ENCODE assay signal across 15 cellular contexts in the genomic region with DNA sequence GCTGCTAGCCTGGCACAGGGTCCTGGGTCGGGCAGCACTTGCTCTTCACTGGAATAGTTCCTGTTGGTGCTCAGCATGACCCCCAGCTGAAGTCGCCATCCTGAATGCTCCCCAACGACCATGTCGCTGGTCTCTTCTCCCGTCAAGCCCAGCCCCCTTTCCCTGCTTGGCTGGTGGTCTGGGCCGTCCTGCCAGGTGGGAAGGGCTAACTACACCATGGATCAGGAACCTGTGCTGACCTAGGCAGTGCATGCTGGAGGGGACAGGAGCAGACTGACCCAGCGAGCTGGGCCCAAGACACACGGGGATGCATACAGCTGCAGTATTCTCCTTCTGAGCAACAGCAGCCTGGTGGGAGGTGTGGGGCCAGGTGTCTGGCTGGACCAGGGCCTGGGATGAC. TPM values are rescaled to one million over a fixed set of nuclear protein-coding genes. Genes with fewer than 3 reads are reported as not detected.
DNase-seq lines count a peak whose midpoint lies in the region; ATAC-seq, FAIRE-seq and TF ChIP-seq lines count a peak whose summit lies in the region.
"Had no signal": no experiment of that assay in that cellular context is flagged by ENCODE, and none has a peak within 500 bp of the region (broad histone marks: within the 10 kb centered on the region; RNA-seq: fewer than 3 reads in every experiment).

No MANE protein-coding gene starts in this region.

- no peak overlapping the region for H3K4ac ChIP-seq in H1 (replicated peaks; ENCODE audit: insufficient read length, low read depth, low read length)

- H2BK15ac ChIP-seq in H1 (ENCODE audit: low read length) = peak overlapping the region; percentile 55; the same call in 1 of the 2 replicates

- no peak for DNase-seq in activated naive CD8-positive, alpha-beta T cell treated with anti-CD3 and anti-CD28 coated beads, Interleukin-2, amount 10 ng/mL, durations not matched to agents 7 days and 5 days
- DNase-seq in activated naive CD8-positive, alpha-beta T cell treated with anti-CD3 and anti-CD28 coated beads for 36 hours = no peak
- DNase-seq in H1 (ENCODE audit: low read depth in 1 of 2, low spot score in 2 of 2) (no peak), substantia nigra (lab: John Stamatoyannopoulos, UW) (no peak), NCI-H2227 (lab: John Stamatoyannopoulos, UW; ENCODE audit: unreplicated experiment) (no peak), GDM1 (lab: John Stamatoyannopoulos, UW) (no peak)
- DNase-seq: BE2C, COR-L47, DMS53, IMR-90, NCI-H187 treated with DMSO at 0.1 percent for 48 hours, Right ventricle myocardium superior had no signal

- H3K36me3 ChIP-seq in HEK293 (ENCODE audit: control insufficient read depth in 2 of 2, insufficient read depth in 1 of 2, low read length in 2 of 2) = peaks cover 0 to 3% of the 10 kb centered on the region in 2 experiments; a peak in 1 of 3 replicates
- no peaks in the 10 kb centered on the region for H3K36me3 ChIP-seq in H1 (ENCODE audit: control insufficient read depth in 2 of 4, insufficient read depth in 4 of 4, low read length in 3 of 4)
- H3K36me3 ChIP-seq: BE2C, HAP-1 had no signal

- H3K4me3 ChIP-seq in HEK293 (ENCODE audit: low read depth, low read length) = no peak overlapping the region
- no peak overlapping the region; a peak in 1 of 8 replicates for H3K4me3 ChIP-seq in H1 (ENCODE audit: extremely low read depth in 1 of 4, insufficient read depth in 2 of 4, low read depth in 3 of 4, low read length in 4 of 4)
- H3K4me3 ChIP-seq: HAP-1 had no signal

- 73% methylated on average over 8 of the region's 8 CpGs; no CpG with 5 or more reads in 1 of the 2 experiments for WGBS in H1 (ENCODE audit: extremely low coverage in 1 of 2, insufficient coverage in 1 of 2, insufficient read length in 1 of 2, insufficient replicate concordance in 2 of 2, low coverage in 1 of 2, low lambda C conversion rate in 2 of 2, missing lambda C conversion rate in 1 of 2), 2 experiments

- H2AK5ac ChIP-seq in H1 (ENCODE audit: low read depth, low read length) = peak overlapping the region; percentile 59; the same call in 1 of the 2 replicates

- H3K14ac ChIP-seq in H1 (ENCODE audit: insufficient read length) = no peak overlapping the region

- TF ChIP-seq CTCF in HEK293 (tag by site-specific recombination; IDR thresholded peaks at IDR 0.05) (no peak), H1 (IDR thresholded peaks at IDR 0.05; ENCODE audit: control extremely low read depth in 1 of 3, insufficient read depth in 1 of 3, low read depth in 1 of 3, low read length in 3 of 3) (no peak)

- no peak overlapping the region; the same call in 1 of the 2 replicates for H2BK20ac ChIP-seq in H1 (ENCODE audit: low read length)

- H3K23ac ChIP-seq in H1 (ENCODE audit: insufficient read length) = no peak overlapping the region

- no peak for TF ChIP-seq POLR2A in H1 (IDR thresholded peaks at IDR 0.05; ENCODE audit: control extremely low read depth in 1 of 2, low read depth in 2 of 2, low read length in 2 of 2)

- no peak overlapping the region for H3K56ac ChIP-seq in H1 (replicated peaks; ENCODE audit: insufficient read length, low read depth, low read length)

- TF ChIP-seq RAD21 in H1 (IDR thresholded peaks at IDR 0.05 in 1 of 2, conservative IDR thresholded peaks at IDR 0.05 in 1 of 2; ENCODE audit: low read depth in 2 of 2, low read length in 2 of 2) = no peak

- H3K27me3 Mint-ChIP-seq in activated naive CD8-positive, alpha-beta T cell treated with anti-CD3 and anti-CD28 coated beads, Interleukin-2, amount 10 ng/mL, durations not matched to agents 7 days and 5 days = no peaks in the 10 kb centered on the region
- no peaks in the 10 kb centered on the region for H3K27me3 Mint-ChIP-seq in activated naive CD8-positive, alpha-beta T cell treated with anti-CD3 and anti-CD28 coated beads for 36 hours

- H4K91ac ChIP-seq in H1 (replicated peaks; ENCODE audit: insufficient read length, low read length) = peak overlapping the region; percentile 71

- POLR2A ChIA-PET in activated naive CD8-positive, alpha-beta T cell treated with anti-CD3 and anti-CD28 coated beads, Interleukin-2, amount 10 ng/mL, durations not matched to agents 7 days and 5 days (lab: Charles Lee) = interaction anchor here (1.1 to 13.8 kb wide), 2 partner anchors 12 to 23 kb away, joined by 5 to 327 read pairs; a partner anchor contains a TSS
- POLR2A ChIA-PET in HEK293 (lab: Yijun Ruan, JAX) (interaction anchor here (0.9 to 6.2 kb wide), 2 partner anchors 10 to 35 kb away, joined by 4 to 31 read pairs; a partner anchor contains a TSS), H1 (lab: Charles Lee; ENCODE audit: partially characterized antibody) (interaction anchor here (0.6 to 7.6 kb wide), 9 partner anchors 10 to 71 kb away, joined by 3 to 44 read pairs (median 3); a partner anchor contains a TSS)

- H3K4me3 Mint-ChIP-seq in activated naive CD8-positive, alpha-beta T cell treated with anti-CD3 and anti-CD28 coated beads, Interleukin-2, amount 10 ng/mL, durations not matched to agents 7 days and 5 days = no peak overlapping the region
- H3K4me3 Mint-ChIP-seq in activated naive CD8-positive, alpha-beta T cell treated with anti-CD3 and anti-CD28 coated beads for 36 hours = no peak overlapping the region

- H4K8ac ChIP-seq in H1 (ENCODE audit: extremely low read depth, insufficient read depth, low read length) = peak overlapping the region; percentile 62

- no peak overlapping the region for H3K9ac ChIP-seq in H1 (replicated peaks in 1 of 4; ENCODE audit: extremely low read depth in 1 of 4, low read depth in 3 of 4, low read length in 3 of 4)

- no peaks in the 10 kb centered on the region; a peak in 1 of 7 replicates for H3K27me3 ChIP-seq in H1 (replicated peaks in 1 of 4; ENCODE audit: control insufficient read depth in 3 of 4, extremely low read depth in 1 of 4, insufficient read depth in 3 of 4, low read length in 3 of 4)
- H3K27me3 ChIP-seq: BE2C had no signal

- no peak overlapping the region for H4K5ac ChIP-seq in H1 (ENCODE audit: insufficient read length, low read depth, low read length)

- no peak overlapping the region for H2BK120ac ChIP-seq in H1 (replicated peaks; ENCODE audit: low read depth, low read length)

- H3K23me2 ChIP-seq in H1 (ENCODE audit: low read depth, low read length) = no peaks in the 10 kb centered on the region

- H2BK12ac ChIP-seq in H1 (ENCODE audit: low read depth, low read length) = peak overlapping the region; percentile 81; the same call in 1 of the 2 replicates

- peaks cover 0 to 1% of the 10 kb centered on the region in 2 experiments for H4K20me1 ChIP-seq in H1 (replicated peaks in 1 of 2; ENCODE audit: control insufficient read depth in 1 of 2, insufficient read depth in 2 of 2, low read length in 2 of 2)

- no peak for FAIRE-seq in H1 (lab: Jason Lieb, UNC)

- H3K18ac ChIP-seq in H1 (ENCODE audit: extremely low read depth, low read length) = no peak overlapping the region

- H3K27ac ChIP-seq in HEK293 (ENCODE audit: extremely low read depth, low read depth, low read length) (no peak overlapping the region), H1 (ENCODE audit: low read depth, low read length) (no peak overlapping the region), substantia nigra (ENCODE audit: low read depth, low read length, poor library complexity, severe bottlenecking) (peak overlapping the region; percentile 21)

- no peak overlapping the region for H3K4me2 ChIP-seq in H1 (ENCODE audit: insufficient read depth in 1 of 2, low read depth in 2 of 2, low read length in 2 of 2)

- no peaks in the 10 kb centered on the region for H3K79me2 ChIP-seq in H1 (ENCODE audit: control insufficient read depth in 1 of 2, insufficient read depth in 2 of 2, low read length in 2 of 2)

- no peaks in the 10 kb centered on the region for H3K9me3 Mint-ChIP-seq in activated naive CD8-positive, alpha-beta T cell treated with anti-CD3 and anti-CD28 coated beads, Interleukin-2, amount 10 ng/mL, durations not matched to agents 7 days and 5 days
- H3K9me3 Mint-ChIP-seq in activated naive CD8-positive, alpha-beta T cell treated with anti-CD3 and anti-CD28 coated beads for 36 hours = no peaks in the 10 kb centered on the region

- H3K4me1 ChIP-seq in HEK293 (ENCODE audit: control insufficient read depth, insufficient read depth, low read length) = peaks cover 25% of the 10 kb centered on the region
- H3K4me1 ChIP-seq in H1 (replicated peaks in 1 of 4; ENCODE audit: control insufficient read depth in 3 of 4, insufficient read depth in 4 of 4, low read length in 3 of 4) = peaks cover 2 to 33% (median 20%) of the 10 kb centered on the region in 4 experiments

- peaks cover 40% of the 10 kb centered on the region for H3K4me1 Mint-ChIP-seq in activated naive CD8-positive, alpha-beta T cell treated with anti-CD3 and anti-CD28 coated beads, Interleukin-2, amount 10 ng/mL, durations not matched to agents 7 days and 5 days
- H3K4me1 Mint-ChIP-seq in activated naive CD8-positive, alpha-beta T cell treated with anti-CD3 and anti-CD28 coated beads for 36 hours = peaks cover 46% of the 10 kb centered on the region

- TF ChIP-seq EP300 in H1 (IDR thresholded peaks at IDR 0.05; ENCODE audit: borderline replicate concordance in 1 of 2, low read depth in 2 of 2, low read length in 2 of 2) = no peak

- no peaks in the 10 kb centered on the region for H3K79me1 ChIP-seq in H1 (ENCODE audit: low read depth, low read length)

- CTCF ChIA-PET in HEK293 (lab: Yijun Ruan, JAX) (interaction anchor here (0.6 kb wide), 1 partner anchor 84 kb away, joined by 3 read pairs; no protein-coding TSS in a partner anchor), H1 (lab: Charles Lee; ENCODE audit: partially characterized antibody) (interaction anchor here (0.8 to 5.9 kb wide), 14 partner anchors 8 to 73 kb away, joined by 3 to 44 read pairs (median 4); no protein-coding TSS in a partner anchor)

- ATAC-seq in activated naive CD8-positive, alpha-beta T cell treated with anti-CD3 and anti-CD28 coated beads, Interleukin-2, amount 10 ng/mL, durations not matched to agents 7 days and 5 days (ENCODE audit: low read depth) = no peak
- ATAC-seq: Panc1 had no signal

- H3K27ac Mint-ChIP-seq in activated naive CD8-positive, alpha-beta T cell treated with anti-CD3 and anti-CD28 coated beads, Interleukin-2, amount 10 ng/mL, durations not matched to agents 7 days and 5 days = peak overlapping the region; percentile 51
- no peak overlapping the region for H3K27ac Mint-ChIP-seq in activated naive CD8-positive, alpha-beta T cell treated with anti-CD3 and anti-CD28 coated beads for 36 hours

- no peaks in the 10 kb centered on the region for H3K9me3 ChIP-seq in HEK293 (ENCODE audit: control insufficient read depth, insufficient read depth, low read depth, low read length)
- H3K9me3 ChIP-seq in H1 (ENCODE audit: insufficient read depth in 2 of 2, low read depth in 1 of 2, low read length in 1 of 2) = no peaks in the 10 kb centered on the region
- H3K9me3 ChIP-seq: BE2C, HAP-1 had no signal

- peaks cover 5% of the 10 kb centered on the region for H3K36me3 Mint-ChIP-seq in activated naive CD8-positive, alpha-beta T cell treated with anti-CD3 and anti-CD28 coated beads, Interleukin-2, amount 10 ng/mL, durations not matched to agents 7 days and 5 days
- peaks cover 4% of the 10 kb centered on the region for H3K36me3 Mint-ChIP-seq in activated naive CD8-positive, alpha-beta T cell treated with anti-CD3 and anti-CD28 coated beads for 36 hours

- 0 out of 2 replicates have a peak overlapping the region, but pooled peaks have one; percentile 75 for H2BK5ac ChIP-seq in H1 (ENCODE audit: low read depth, low read length)

- H2AFZ ChIP-seq in H1 (ENCODE audit: low read length) = no peak overlapping the region

RNA-seq across cellular contexts. Expression of a gene that starts 9.2 kb away (rescaled TPM):
- total RNA-seq in activated naive CD8-positive, alpha-beta T cell treated with anti-CD3 and anti-CD28 coated beads, Interleukin-2, amount 10 ng/mL, durations not matched to agents 7 days and 5 days = 100 to 1,000 TPM; 218 to 229 TPM
- 100 to 1,000 TPM; 123 to 131 TPM for total RNA-seq in activated naive CD8-positive, alpha-beta T cell treated with anti-CD3 and anti-CD28 coated beads for 36 hours
- total RNA-seq in H1 (2021; fragmentation: NEBNext Ultra II Directional; extraction: Animal tissue kit (Norgen Biotek cat#: 25700)) = 69.9 and 70.8 TPM in 2 replicates
- 28.6 and 64.6 TPM in 2 replicates for polyA plus RNA-seq in H1 (2011; rRNA removed)
- polyA plus RNA-seq in H1 (2011; cell fraction: cytosol; rRNA removed) = 34.1 TPM
- polyA plus RNA-seq in H1 (2011; cell fraction: nucleus; rRNA removed) = 270 TPM
- 45.2 to 64.7 TPM (median 53.7 TPM) in 4 replicates for polyA plus RNA-seq in H1 (2012, experiment 1 of 2)
- polyA plus RNA-seq in H1 (2012, experiment 2 of 2) = 36.4 TPM
- 88.4 TPM for polyA plus RNA-seq in H1 (2013, experiment 1 of 2)
- polyA plus RNA-seq in H1 (2013, experiment 2 of 2) = 76.5 TPM
- 21.0 and 35.5 TPM in 2 replicates for polyA minus RNA-seq in H1 (2011; rRNA and poly(A)+ RNA removed)
- 60.1 TPM for polyA minus RNA-seq in H1 (2011; cell fraction: cytosol; rRNA and poly(A)+ RNA removed)
- polyA minus RNA-seq in H1 (2011; cell fraction: nucleus; rRNA and poly(A)+ RNA removed) = 90.1 TPM
